25 cellular contexts compared by ENCODE assay signal in genomic region chr19:12448808-12449207, GRCh38.
"Had no signal": no experiment of that assay in that cellular context is flagged by ENCODE, and none has a peak within 500 bp of the region (broad histone marks: within the 10 kb centered on the region; RNA-seq: fewer than 3 reads in every experiment).

No MANE protein-coding gene starts in this region.

- H3K4me1 Mint-ChIP-seq: immature natural killer cell, mesothelial cell of epicardium had no signal

- H3K27ac ChIP-seq: colonic mucosa, dorsolateral prefrontal cortex, esophagus muscularis mucosa, foreskin keratinocyte, gastroesophageal sphincter, heart left ventricle, hepatocyte, left ventricle myocardium inferior, lower lobe of right lung had no signal

- H3K27me3 Mint-ChIP-seq: naive B cell had no signal

- H3K9me3 ChIP-seq: colonic mucosa had no signal

- H3K27ac Mint-ChIP-seq: immature natural killer cell, mesothelial cell of epicardium had no signal

- H3K4me3 Mint-ChIP-seq: immature natural killer cell, mesothelial cell of epicardium, naive B cell had no signal

- FAIRE-seq: endothelial cell of umbilical vein, frontal cortex, kidney had no signal

- DNase-seq: colonic mucosa; dermis blood vessel endothelial cell; dorsolateral prefrontal cortex; effector CD4-positive, alpha-beta T cell; effector memory CD4-positive, alpha-beta T cell; foreskin keratinocyte; heart left ventricle; hypothalamus; immature natural killer cell; islet precursor cell; kidney; kidney glomerular epithelial cell; left colon; left ventricle myocardium inferior; lower lobe of right lung; mesenchymal stem cell; mucosa of descending colon; naive B cell had no signal

- H3K4me3 ChIP-seq: colonic mucosa, dorsolateral prefrontal cortex, esophagus muscularis mucosa, gastroesophageal sphincter, heart left ventricle, hepatocyte, left ventricle myocardium inferior, lower lobe of right lung, mucosa of descending colon had no signal

- H2AFZ ChIP-seq: hepatocyte had no signal

- H3K4me1 ChIP-seq: colonic mucosa, esophagus muscularis mucosa, foreskin keratinocyte, gastroesophageal sphincter, heart left ventricle, left ventricle myocardium inferior, lower lobe of right lung had no signal

- H3K27me3 ChIP-seq: colonic mucosa, dorsolateral prefrontal cortex, esophagus muscularis mucosa, foreskin keratinocyte, gastroesophageal sphincter, heart left ventricle, hepatocyte had no signal

- H3K36me3 ChIP-seq: colonic mucosa, esophagus muscularis mucosa, heart left ventricle, lower lobe of right lung had no signal

- H3K4me2 ChIP-seq: hepatocyte had no signal

- H3K79me2 ChIP-seq: hepatocyte had no signal

- ATAC-seq: foreskin keratinocyte, gastroesophageal sphincter, heart left ventricle, left colon, left lobe of liver, lower lobe of right lung, mucosa of descending colon had no signal
